Comparison of ENCODE assay signal across 20 cellular contexts in genomic region chr3:133753107-133753778, GRCh38. TPM values are rescaled to one million over a fixed set of nuclear protein-coding genes. Genes with fewer than 3 reads are reported as not detected.
DNase-seq lines count a peak whose midpoint lies in the region; ATAC-seq and TF ChIP-seq lines count a peak whose summit lies in the region.
"Had no signal": no experiment of that assay in that cellular context is flagged by ENCODE, and none has a peak within 500 bp of the region (broad histone marks: within the 10 kb centered on the region; RNA-seq: fewer than 3 reads in every experiment).

No MANE protein-coding gene starts in this region.

- H3K36me3 ChIP-seq in suprapubic skin = no peaks in the 10 kb centered on the region

- no peaks in the 10 kb centered on the region for H3K27me3 ChIP-seq in suprapubic skin

- no peak for ATAC-seq in central memory CD8-positive, alpha-beta T cell (replicated peaks; ENCODE audit: extremely low read depth, poor library complexity, severe bottlenecking)
- peak; percentile 8 for ATAC-seq in left lobe of liver
- ATAC-seq: CD8-positive, alpha-beta T cell; GM23338; HCT116 had no signal

- H3K4me1 ChIP-seq in suprapubic skin = peaks cover 51% of the 10 kb centered on the region
- H3K4me1 ChIP-seq: Caco-2 had no signal

- H3K27ac ChIP-seq in suprapubic skin = peak overlapping the region; percentile 54
- H3K27ac ChIP-seq: C4-2B had no signal

- no peaks in the 10 kb centered on the region for H3K9me3 ChIP-seq in suprapubic skin
- H3K9me3 ChIP-seq: Caco-2 had no signal

- no peak overlapping the region for H3K4me3 ChIP-seq in suprapubic skin
- H3K4me3 ChIP-seq: GM23338 had no signal

- no peaks in the 10 kb centered on the region for H3K4me1 Mint-ChIP-seq in central memory CD8-positive, alpha-beta T cell
- H3K4me1 Mint-ChIP-seq in nephron progenitor cell = no peaks in the 10 kb centered on the region
- H3K4me1 Mint-ChIP-seq: CD4-positive, CD25-positive, alpha-beta regulatory T cell had no signal

- TF ChIP-seq EP300 in suprapubic skin (IDR thresholded peaks at IDR 0.05) = no peak

- peaks cover 48% of the 10 kb centered on the region for H3K27me3 Mint-ChIP-seq in central memory CD8-positive, alpha-beta T cell
- peaks cover 12% of the 10 kb centered on the region for H3K27me3 Mint-ChIP-seq in nephron progenitor cell (ENCODE audit: low read depth, poor library complexity)

- H3K9me3 Mint-ChIP-seq in central memory CD8-positive, alpha-beta T cell = no peaks in the 10 kb centered on the region
- no peaks in the 10 kb centered on the region for H3K9me3 Mint-ChIP-seq in nephron progenitor cell
- H3K9me3 Mint-ChIP-seq: CD4-positive, CD25-positive, alpha-beta regulatory T cell; CD8-positive, alpha-beta T cell; GM23338; H9 had no signal

- peak overlapping the region; percentile 3 for H3K27ac Mint-ChIP-seq in central memory CD8-positive, alpha-beta T cell (ENCODE audit: low read depth)
- H3K27ac Mint-ChIP-seq in nephron progenitor cell = peak overlapping the region; percentile 50
- H3K27ac Mint-ChIP-seq: CD4-positive, CD25-positive, alpha-beta regulatory T cell; CD8-positive, alpha-beta T cell; GM23338; H9 had no signal

- no peak for TF ChIP-seq POLR2A in suprapubic skin (IDR thresholded peaks at IDR 0.05)

- H3K36me3 Mint-ChIP-seq in central memory CD8-positive, alpha-beta T cell (ENCODE audit: insufficient read depth) = no peaks in the 10 kb centered on the region
- H3K36me3 Mint-ChIP-seq in nephron progenitor cell (ENCODE audit: low read depth) = no peaks in the 10 kb centered on the region
- H3K36me3 Mint-ChIP-seq: CD4-positive, CD25-positive, alpha-beta regulatory T cell; CD8-positive, alpha-beta T cell had no signal

- DNase-seq in central memory CD8-positive, alpha-beta T cell (ENCODE audit: low spot score in 2 of 2) = no peak
- DNase-seq in left lobe of liver (ENCODE audit: low spot score) (peak; percentile 56), nephron progenitor cell (no peak), suprapubic skin (ENCODE audit: low spot score in 2 of 2) (no peak), NCI-H82 (lab: John Stamatoyannopoulos, UW) (no peak), mesenteric fat pad (ENCODE audit: low spot score) (no peak)
- DNase-seq in activated CD4-positive, alpha-beta T cell treated with anti-CD3 and anti-CD28 coated beads for 1 hour = no peak
- DNase-seq in central memory CD4-positive, alpha-beta T cell = no peak
- DNase-seq: Caco-2; CD4-positive, CD25-positive, alpha-beta regulatory T cell; CD8-positive, alpha-beta T cell; DMS79 treated with DMSO at 0.1 percent for 48 hours; GF-D8; H9 had no signal

- TF ChIP-seq CTCF in nephron progenitor cell (IDR thresholded peaks at IDR 0.05) (no peak), suprapubic skin (IDR thresholded peaks at IDR 0.05) (no peak)

- no peak overlapping the region for H3K4me3 Mint-ChIP-seq in central memory CD8-positive, alpha-beta T cell
- no peak overlapping the region for H3K4me3 Mint-ChIP-seq in nephron progenitor cell
- H3K4me3 Mint-ChIP-seq: CD4-positive, CD25-positive, alpha-beta regulatory T cell; CD8-positive, alpha-beta T cell; GM23338; H9 had no signal

- WGBS in suprapubic skin = 62% methylated on average over 12 of the region's 13 CpGs

RNA-seq across cellular contexts. Expression of gene TF, which starts 7.0 kb away (rescaled TPM):
- total RNA-seq in left lobe of liver (25,131 TPM), suprapubic skin (10 to 100 TPM in 2 of 4 donors, 1 to 10 TPM in 2; 4.8 to 16.5 (median 8.7) TPM), mesenteric fat pad (9.4 TPM)
- total RNA-seq: Daoy, G401, H4 had no signal

RNA-seq across cellular contexts. Expression of gene SRPRB, which starts 52.4 kb away (rescaled TPM):
- 73.3 TPM for total RNA-seq in left lobe of liver
- 10 to 100 TPM; 21.1 to 36.5 (median 23.8) TPM for total RNA-seq in suprapubic skin
- total RNA-seq in mesenteric fat pad = 58.9 TPM

Comparison
In these comparisons a context has a peak if more than half of its experiments do, and no peak if none do; other contexts are left out.
1. RNA of gene TF, which starts 7.0 kb away (total RNA-seq): 25,131 TPM in left lobe of liver (single experiment); 4.8 to 16.5 TPM in suprapubic skin and 9.4 TPM in mesenteric fat pad (single experiment); every median in the first group is over 1,000 times any median in the second.